1 cellular context compared by ENCODE assay signal in the genomic region with DNA sequence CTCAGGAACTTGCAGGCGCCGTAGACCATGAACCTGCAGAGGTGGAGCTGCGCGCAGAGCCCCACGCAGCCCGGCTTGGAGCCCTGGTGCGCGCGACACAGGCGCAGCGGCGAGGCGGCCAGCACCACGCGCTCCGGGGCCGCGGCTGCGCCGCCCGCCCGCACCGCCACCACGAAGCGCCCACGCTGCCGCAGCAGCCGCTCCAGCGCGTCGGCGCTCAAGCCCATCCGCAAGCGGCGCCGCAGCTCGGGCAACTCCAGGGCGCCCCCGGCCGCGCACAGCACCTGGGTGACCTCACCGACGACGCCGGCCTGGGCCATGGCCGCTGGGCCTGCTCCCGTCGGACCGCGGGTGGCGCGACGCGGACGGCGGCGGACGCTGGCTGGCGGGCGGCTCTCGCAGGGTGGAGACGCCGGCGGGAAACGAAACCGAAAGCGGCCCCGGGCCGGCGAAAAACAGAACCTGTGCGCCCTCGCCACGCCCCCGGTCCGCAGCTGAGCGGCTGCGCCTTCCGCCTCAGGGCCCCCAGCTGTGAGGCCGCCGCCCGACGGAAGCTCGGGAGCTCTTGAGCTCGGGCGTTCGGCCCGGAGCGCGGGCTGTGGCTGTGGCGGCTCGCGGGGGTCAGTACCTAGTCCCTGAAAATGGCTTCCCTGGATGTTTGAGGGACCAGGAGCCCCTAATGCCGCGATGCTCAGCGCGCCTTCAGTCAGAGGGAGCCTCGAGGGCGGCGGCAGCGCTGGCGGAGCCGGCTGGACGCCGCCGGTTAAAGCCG.
A peak's percentile ranks its signal among the peaks of the same experiment; 100 is the strongest.
TF ChIP-seq lines count a peak whose summit lies in the region.

A gene with protein sequence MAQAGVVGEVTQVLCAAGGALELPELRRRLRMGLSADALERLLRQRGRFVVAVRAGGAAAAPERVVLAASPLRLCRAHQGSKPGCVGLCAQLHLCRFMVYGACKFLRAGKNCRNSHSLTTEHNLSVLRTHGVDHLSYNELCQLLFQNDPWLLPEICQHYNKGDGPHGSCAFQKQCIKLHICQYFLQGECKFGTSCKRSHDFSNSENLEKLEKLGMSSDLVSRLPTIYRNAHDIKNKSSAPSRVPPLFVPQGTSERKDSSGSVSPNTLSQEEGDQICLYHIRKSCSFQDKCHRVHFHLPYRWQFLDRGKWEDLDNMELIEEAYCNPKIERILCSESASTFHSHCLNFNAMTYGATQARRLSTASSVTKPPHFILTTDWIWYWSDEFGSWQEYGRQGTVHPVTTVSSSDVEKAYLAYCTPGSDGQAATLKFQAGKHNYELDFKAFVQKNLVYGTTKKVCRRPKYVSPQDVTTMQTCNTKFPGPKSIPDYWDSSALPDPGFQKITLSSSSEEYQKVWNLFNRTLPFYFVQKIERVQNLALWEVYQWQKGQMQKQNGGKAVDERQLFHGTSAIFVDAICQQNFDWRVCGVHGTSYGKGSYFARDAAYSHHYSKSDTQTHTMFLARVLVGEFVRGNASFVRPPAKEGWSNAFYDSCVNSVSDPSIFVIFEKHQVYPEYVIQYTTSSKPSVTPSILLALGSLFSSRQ (minus strand): TSS at position 424 of the 772 bp plus-strand sequence. CDS start 104 bp downstream, at position 320.

TF ChIP-seq in HepG2, 621 proteins besides CTCF, POLR2A, EP300 and RAD21 (continued from another document and continues in another):
- TF ChIP-seq, protein P1, sequence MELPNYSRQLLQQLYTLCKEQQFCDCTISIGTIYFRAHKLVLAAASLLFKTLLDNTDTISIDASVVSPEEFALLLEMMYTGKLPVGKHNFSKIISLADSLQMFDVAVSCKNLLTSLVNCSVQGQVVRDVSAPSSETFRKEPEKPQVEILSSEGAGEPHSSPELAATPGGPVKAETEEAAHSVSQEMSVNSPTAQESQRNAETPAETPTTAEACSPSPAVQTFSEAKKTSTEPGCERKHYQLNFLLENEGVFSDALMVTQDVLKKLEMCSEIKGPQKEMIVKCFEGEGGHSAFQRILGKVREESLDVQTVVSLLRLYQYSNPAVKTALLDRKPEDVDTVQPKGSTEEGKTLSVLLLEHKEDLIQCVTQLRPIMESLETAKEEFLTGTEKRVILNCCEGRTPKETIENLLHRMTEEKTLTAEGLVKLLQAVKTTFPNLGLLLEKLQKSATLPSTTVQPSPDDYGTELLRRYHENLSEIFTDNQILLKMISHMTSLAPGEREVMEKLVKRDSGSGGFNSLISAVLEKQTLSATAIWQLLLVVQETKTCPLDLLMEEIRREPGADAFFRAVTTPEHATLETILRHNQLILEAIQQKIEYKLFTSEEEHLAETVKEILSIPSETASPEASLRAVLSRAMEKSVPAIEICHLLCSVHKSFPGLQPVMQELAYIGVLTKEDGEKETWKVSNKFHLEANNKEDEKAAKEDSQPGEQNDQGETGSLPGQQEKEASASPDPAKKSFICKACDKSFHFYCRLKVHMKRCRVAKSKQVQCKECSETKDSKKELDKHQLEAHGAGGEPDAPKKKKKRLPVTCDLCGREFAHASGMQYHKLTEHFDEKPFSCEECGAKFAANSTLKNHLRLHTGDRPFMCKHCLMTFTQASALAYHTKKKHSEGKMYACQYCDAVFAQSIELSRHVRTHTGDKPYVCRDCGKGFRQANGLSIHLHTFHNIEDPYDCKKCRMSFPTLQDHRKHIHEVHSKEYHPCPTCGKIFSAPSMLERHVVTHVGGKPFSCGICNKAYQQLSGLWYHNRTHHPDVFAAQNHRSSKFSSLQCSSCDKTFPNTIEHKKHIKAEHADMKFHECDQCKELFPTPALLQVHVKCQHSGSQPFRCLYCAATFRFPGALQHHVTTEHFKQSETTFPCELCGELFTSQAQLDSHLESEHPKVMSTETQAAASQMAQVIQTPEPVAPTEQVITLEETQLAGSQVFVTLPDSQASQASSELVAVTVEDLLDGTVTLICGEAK (IDR thresholded peaks at IDR 0.05) = no peak
- TF ChIP-seq, protein P1 (CRISPR knock-in tag; IDR thresholded peaks at IDR 0.05) = peak; percentile 65; the same call in 1 of the 2 replicates
- TF ChIP-seq, protein P2, sequence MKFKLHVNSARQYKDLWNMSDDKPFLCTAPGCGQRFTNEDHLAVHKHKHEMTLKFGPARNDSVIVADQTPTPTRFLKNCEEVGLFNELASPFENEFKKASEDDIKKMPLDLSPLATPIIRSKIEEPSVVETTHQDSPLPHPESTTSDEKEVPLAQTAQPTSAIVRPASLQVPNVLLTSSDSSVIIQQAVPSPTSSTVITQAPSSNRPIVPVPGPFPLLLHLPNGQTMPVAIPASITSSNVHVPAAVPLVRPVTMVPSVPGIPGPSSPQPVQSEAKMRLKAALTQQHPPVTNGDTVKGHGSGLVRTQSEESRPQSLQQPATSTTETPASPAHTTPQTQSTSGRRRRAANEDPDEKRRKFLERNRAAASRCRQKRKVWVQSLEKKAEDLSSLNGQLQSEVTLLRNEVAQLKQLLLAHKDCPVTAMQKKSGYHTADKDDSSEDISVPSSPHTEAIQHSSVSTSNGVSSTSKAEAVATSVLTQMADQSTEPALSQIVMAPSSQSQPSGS (CRISPR knock-in tag; IDR thresholded peaks at IDR 0.05) = no peak
- TF ChIP-seq ZNF430 (CRISPR knock-in tag; IDR thresholded peaks at IDR 0.05) (no peak), NKX3-1 (CRISPR knock-in tag; IDR thresholded peaks at IDR 0.05) (peak; percentile 41; the same call in 1 of the 2 replicates), ZNF282 (IDR thresholded peaks at IDR 0.05; ENCODE audit: partially characterized antibody) (no peak), GABPA (IDR thresholded peaks at IDR 0.05; ENCODE audit: low read depth, low read length) (peak; percentile 18; the same call in 1 of the 2 replicates), GABPA (CRISPR knock-in tag; IDR thresholded peaks at IDR 0.05; ENCODE audit: low read depth) (0 out of 2 replicates have a peak, but pooled peaks have one; percentile 25), TOPORS (CRISPR knock-in tag; IDR thresholded peaks at IDR 0.05) (0 out of 2 replicates have a peak, but pooled peaks have one; percentile 60), RNF2 (conservative IDR thresholded peaks at IDR 0.05; ENCODE audit: low read depth) (no peak), ZNF567 (CRISPR knock-in tag; IDR thresholded peaks at IDR 0.05; ENCODE audit: borderline replicate concordance) (0 out of 2 replicates have a peak, but pooled peaks have one; percentile 68), IRF9 (CRISPR knock-in tag; IDR thresholded peaks at IDR 0.05; ENCODE audit: borderline replicate concordance) (0 out of 2 replicates have a peak, but pooled peaks have one; percentile 56), MEF2D (CRISPR knock-in tag; IDR thresholded peaks at IDR 0.05) (no peak), ZNF775 (CRISPR knock-in tag; IDR thresholded peaks at IDR 0.05; ENCODE audit: borderline replicate concordance) (no peak), LRRFIP1 (CRISPR knock-in tag; conservative IDR thresholded peaks at IDR 0.05) (no peak)
- TF ChIP-seq, protein P3, sequence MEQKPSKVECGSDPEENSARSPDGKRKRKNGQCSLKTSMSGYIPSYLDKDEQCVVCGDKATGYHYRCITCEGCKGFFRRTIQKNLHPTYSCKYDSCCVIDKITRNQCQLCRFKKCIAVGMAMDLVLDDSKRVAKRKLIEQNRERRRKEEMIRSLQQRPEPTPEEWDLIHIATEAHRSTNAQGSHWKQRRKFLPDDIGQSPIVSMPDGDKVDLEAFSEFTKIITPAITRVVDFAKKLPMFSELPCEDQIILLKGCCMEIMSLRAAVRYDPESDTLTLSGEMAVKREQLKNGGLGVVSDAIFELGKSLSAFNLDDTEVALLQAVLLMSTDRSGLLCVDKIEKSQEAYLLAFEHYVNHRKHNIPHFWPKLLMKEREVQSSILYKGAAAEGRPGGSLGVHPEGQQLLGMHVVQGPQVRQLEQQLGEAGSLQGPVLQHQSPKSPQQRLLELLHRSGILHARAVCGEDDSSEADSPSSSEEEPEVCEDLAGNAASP (CRISPR knock-in tag; IDR thresholded peaks at IDR 0.05; ENCODE audit: borderline replicate concordance) = no peak
- TF ChIP-seq, protein P4, sequence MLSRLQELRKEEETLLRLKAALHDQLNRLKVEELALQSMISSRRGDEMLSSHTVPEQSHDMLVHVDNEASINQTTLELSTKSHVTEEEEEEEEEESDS (CRISPR knock-in tag; IDR thresholded peaks at IDR 0.05; ENCODE audit: borderline replicate concordance) = no peak; the same call in 1 of the 2 replicates
- TF ChIP-seq, protein P5, sequence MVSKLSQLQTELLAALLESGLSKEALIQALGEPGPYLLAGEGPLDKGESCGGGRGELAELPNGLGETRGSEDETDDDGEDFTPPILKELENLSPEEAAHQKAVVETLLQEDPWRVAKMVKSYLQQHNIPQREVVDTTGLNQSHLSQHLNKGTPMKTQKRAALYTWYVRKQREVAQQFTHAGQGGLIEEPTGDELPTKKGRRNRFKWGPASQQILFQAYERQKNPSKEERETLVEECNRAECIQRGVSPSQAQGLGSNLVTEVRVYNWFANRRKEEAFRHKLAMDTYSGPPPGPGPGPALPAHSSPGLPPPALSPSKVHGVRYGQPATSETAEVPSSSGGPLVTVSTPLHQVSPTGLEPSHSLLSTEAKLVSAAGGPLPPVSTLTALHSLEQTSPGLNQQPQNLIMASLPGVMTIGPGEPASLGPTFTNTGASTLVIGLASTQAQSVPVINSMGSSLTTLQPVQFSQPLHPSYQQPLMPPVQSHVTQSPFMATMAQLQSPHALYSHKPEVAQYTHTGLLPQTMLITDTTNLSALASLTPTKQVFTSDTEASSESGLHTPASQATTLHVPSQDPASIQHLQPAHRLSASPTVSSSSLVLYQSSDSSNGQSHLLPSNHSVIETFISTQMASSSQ (IDR thresholded peaks at IDR 0.05; ENCODE audit: low read depth) = no peak
- TF ChIP-seq, protein P5 (CRISPR knock-in tag; IDR thresholded peaks at IDR 0.05; ENCODE audit: borderline replicate concordance) = peak; percentile 51; the same call in 1 of the 2 replicates
- TF ChIP-seq, protein P6, sequence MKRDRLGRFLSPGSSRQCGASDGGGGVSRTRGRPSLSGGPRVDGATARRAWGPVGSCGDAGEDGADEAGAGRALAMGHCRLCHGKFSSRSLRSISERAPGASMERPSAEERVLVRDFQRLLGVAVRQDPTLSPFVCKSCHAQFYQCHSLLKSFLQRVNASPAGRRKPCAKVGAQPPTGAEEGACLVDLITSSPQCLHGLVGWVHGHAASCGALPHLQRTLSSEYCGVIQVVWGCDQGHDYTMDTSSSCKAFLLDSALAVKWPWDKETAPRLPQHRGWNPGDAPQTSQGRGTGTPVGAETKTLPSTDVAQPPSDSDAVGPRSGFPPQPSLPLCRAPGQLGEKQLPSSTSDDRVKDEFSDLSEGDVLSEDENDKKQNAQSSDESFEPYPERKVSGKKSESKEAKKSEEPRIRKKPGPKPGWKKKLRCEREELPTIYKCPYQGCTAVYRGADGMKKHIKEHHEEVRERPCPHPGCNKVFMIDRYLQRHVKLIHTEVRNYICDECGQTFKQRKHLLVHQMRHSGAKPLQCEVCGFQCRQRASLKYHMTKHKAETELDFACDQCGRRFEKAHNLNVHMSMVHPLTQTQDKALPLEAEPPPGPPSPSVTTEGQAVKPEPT (CRISPR knock-in tag; IDR thresholded peaks at IDR 0.05; ENCODE audit: low read depth) = no peak
